16 cellular contexts compared by ENCODE assay signal in genomic region chr20:60034231-60035110, GRCh38.
DNase-seq lines count a peak whose midpoint lies in the region; ATAC-seq and TF ChIP-seq lines count a peak whose summit lies in the region.
"Had no signal": no experiment of that assay in that cellular context is flagged by ENCODE, and none has a peak within 500 bp of the region (broad histone marks: within the 10 kb centered on the region; RNA-seq: fewer than 3 reads in every experiment).

No MANE protein-coding gene starts in this region.

- no peak for TF ChIP-seq POLR2A in tibial nerve (IDR thresholded peaks at IDR 0.05)

- H3K4me1 ChIP-seq in tibial nerve = peaks cover 0 to 28% (median 10%) of the 10 kb centered on the region in 4 donors

- DNase-seq in left cardiac atrium (peak; percentile 30), myocyte (ENCODE audit: low read depth) (peak; percentile 69), tibial nerve (ENCODE audit: low spot score in 2 of 2) (no peak), DMS53 treated with DMSO at 0.1 percent for 48 hours (lab: John Stamatoyannopoulos, UW; ENCODE audit: unreplicated experiment) (no peak), NCI-H2029 (lab: John Stamatoyannopoulos, UW) (no peak)
- DNase-seq: effector memory CD4-positive, alpha-beta T cell; kidney glomerular epithelial cell; NCI-H510A; PC-3; stimulated activated CD4-positive, alpha-beta T cell treated with anti-CD3 and anti-CD28 coated beads, Interleukin-15, amount 100 ng/mL, for 24 hours; T-cell had no signal

- peak overlapping the region; percentile 44 for H3K27ac ChIP-seq in angular gyrus (ENCODE audit: low read depth, low read length)
- peak overlapping the region in 3 of 4 donors; percentile 5 to 81 (median 49) for H3K27ac ChIP-seq in tibial nerve

- WGBS in tibial nerve, 2 donors = 36% methylated on average over 6 to 9 of the region's 9 CpGs

- no peaks in the 10 kb centered on the region for H3K9me3 ChIP-seq in tibial nerve

- H3K36me3 ChIP-seq in tibial nerve = no peaks in the 10 kb centered on the region

- intact Hi-C loops in left cardiac atrium (cut with DNase I) = no loop called here

- no peaks in the 10 kb centered on the region for H3K27me3 ChIP-seq in tibial nerve

- no peak for TF ChIP-seq CTCF in tibial nerve (IDR thresholded peaks at IDR 0.05)

- ATAC-seq in left cardiac atrium = peak; percentile 87 to 88
- no peak for ATAC-seq in GM21723 (IDR thresholded peaks at IDR 0.05; ENCODE audit: unreplicated experiment)
- ATAC-seq in HG03045 (IDR thresholded peaks at IDR 0.05; ENCODE audit: unreplicated experiment) = no peak
- ATAC-seq: activated CD4-positive, CD25-positive, alpha-beta regulatory T cell treated with anti-CD3 and anti-CD28 coated beads, Interleukin-2, amount 50 U/mL, for 24 hours; GM12878; PC-3; T-cell had no signal

- peak in 1 of 2 donors; percentile 49 for TF ChIP-seq EP300 in tibial nerve (IDR thresholded peaks at IDR 0.05)

- H3K4me3 ChIP-seq in tibial nerve = no peak overlapping the region
- H3K4me3 ChIP-seq: GM12878 had no signal

Comparison
In these comparisons a context has a peak if more than half of its experiments do, and no peak if none do; other contexts are left out.
1. ATAC-seq: peak in left cardiac atrium (2 of 2); none in GM21723 (single experiment) and HG03045 (single experiment).
2. DNase-seq: peak in left cardiac atrium (single experiment) and myocyte (single experiment); none in tibial nerve (0 of 2), DMS53 treated with DMSO at 0.1 percent for 48 hours (single experiment) and NCI-H2029 (single experiment).